Comparison of ENCODE assay signal across 2 cellular contexts in the genomic region with DNA sequence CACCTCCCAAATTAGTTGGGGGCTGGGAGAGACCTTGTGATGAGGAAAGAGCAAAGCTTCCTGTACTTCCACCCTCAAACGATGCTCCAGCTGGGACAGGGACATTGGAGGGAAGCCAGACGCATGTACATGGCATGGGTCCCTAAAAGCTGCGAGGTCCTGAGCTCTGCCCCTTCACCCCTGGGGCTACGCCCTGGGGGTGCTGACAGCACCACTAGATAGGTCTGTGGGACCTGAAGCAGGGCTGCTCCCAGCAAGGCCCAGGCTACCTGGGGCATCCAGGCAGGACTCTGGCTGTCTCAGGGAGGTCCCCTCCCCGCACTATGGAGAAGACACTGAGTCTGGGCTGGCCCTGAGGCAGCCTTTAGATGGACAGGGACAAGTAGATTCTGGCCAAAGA.
TF ChIP-seq lines count a peak whose summit lies in the region.

No MANE protein-coding gene starts in this region.

TF ChIP-seq in IMR-90, 13 proteins besides CTCF, POLR2A, EP300 and RAD21:
- TF ChIP-seq MAZ (IDR thresholded peaks at IDR 0.05; ENCODE audit: borderline replicate concordance, low read depth, low read length) (no peak), NFE2L2 (IDR thresholded peaks at IDR 0.05; ENCODE audit: low read depth, low read length) (no peak), CEBPB (IDR thresholded peaks at IDR 0.05; ENCODE audit: low read depth, low read length) (no peak), RFX5 (IDR thresholded peaks at IDR 0.05; ENCODE audit: low read depth, low read length) (no peak), RCOR1 (IDR thresholded peaks at IDR 0.05; ENCODE audit: insufficient replicate concordance, low read length) (no peak), CHD1 (IDR thresholded peaks at IDR 0.05; ENCODE audit: low read depth, low read length) (no peak), MXI1 (IDR thresholded peaks at IDR 0.05; ENCODE audit: borderline replicate concordance, low read depth, low read length) (no peak), FOS (IDR thresholded peaks at IDR 0.05; ENCODE audit: low read depth, low read length) (no peak), SMC3 (IDR thresholded peaks at IDR 0.05; ENCODE audit: low read depth, low read length) (no peak)
- TF ChIP-seq, protein P1, sequence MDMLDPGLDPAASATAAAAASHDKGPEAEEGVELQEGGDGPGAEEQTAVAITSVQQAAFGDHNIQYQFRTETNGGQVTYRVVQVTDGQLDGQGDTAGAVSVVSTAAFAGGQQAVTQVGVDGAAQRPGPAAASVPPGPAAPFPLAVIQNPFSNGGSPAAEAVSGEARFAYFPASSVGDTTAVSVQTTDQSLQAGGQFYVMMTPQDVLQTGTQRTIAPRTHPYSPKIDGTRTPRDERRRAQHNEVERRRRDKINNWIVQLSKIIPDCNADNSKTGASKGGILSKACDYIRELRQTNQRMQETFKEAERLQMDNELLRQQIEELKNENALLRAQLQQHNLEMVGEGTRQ (IDR thresholded peaks at IDR 0.05; ENCODE audit: low read depth, low read length): no peak

TF ChIP-seq in WTC11, 78 proteins besides CTCF, POLR2A, EP300 and RAD21:
- TF ChIP-seq SMAD3 (CRISPR knock-in tag; IDR thresholded peaks at IDR 0.05; ENCODE audit: borderline replicate concordance): no peak
- TF ChIP-seq, protein P2, sequence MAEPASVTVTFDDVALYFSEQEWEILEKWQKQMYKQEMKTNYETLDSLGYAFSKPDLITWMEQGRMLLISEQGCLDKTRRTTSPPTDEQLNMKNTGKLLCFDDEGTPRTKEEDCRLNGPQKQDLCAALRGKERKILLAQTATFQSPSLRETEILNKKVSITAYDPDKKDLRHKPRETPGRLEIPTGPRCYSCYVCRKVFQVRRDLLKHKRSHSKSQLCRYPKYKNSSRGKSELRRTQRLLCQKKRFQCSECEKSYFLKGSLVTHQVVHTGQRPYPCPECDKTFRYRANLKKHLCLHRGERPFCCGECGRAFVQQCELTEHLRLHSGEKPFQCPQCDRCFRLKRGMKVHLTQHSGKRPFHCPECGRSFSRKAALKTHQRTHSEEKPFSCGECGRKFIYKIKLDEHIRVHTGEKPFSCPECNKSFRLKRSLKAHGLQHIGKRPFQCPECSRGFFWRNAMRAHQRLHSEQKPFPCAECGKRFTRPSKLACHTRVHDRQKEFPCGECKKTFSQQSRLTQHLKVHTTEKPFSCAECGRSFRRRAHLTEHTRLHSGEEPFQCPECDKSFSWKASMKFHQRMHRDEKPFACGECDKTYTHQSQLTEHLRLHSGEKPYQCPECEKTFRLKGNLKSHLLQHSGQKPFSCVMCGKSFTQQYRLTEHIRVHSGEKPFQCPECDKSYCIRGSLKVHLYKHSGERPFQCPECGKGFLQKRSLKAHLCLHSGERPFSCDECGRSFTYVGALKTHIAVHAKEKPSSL (CRISPR knock-in tag; conservative IDR thresholded peaks at IDR 0.05): no peak
